ENCODE assay signal across 8 cellular contexts in genomic region chr4:70183168-70183939, GRCh38. TPM values are rescaled to one million over a fixed set of nuclear protein-coding genes. Genes with fewer than 3 reads are reported as not detected.
DNase-seq lines count a peak whose midpoint lies in the region; ATAC-seq and TF ChIP-seq lines count a peak whose summit lies in the region.

No MANE protein-coding gene starts in this region.

- no peaks in the 10 kb centered on the region for H3K9me3 ChIP-seq in Caco-2
- H3K9me3 ChIP-seq in CD8-positive, alpha-beta memory T cell (ENCODE audit: low read length), result no peaks in the 10 kb centered on the region

- H3K36me3 ChIP-seq in Caco-2 (ENCODE audit: control insufficient read depth, insufficient read depth, low read length), result no peaks in the 10 kb centered on the region
- no peaks in the 10 kb centered on the region for H3K36me3 ChIP-seq in CD8-positive, alpha-beta memory T cell (ENCODE audit: insufficient read depth, low read length)

- intact Hi-C loops in Caco-2 (cut with micrococcal nuclease; ENCODE audit: unreplicated experiment) (loop anchor here (1.0 to 2.0 kb wide), 7 partner anchors 85 to 495 kb away; no protein-coding TSS in a partner anchor), sciatic nerve (cut with DNase I) (no loop called here)

- peaks cover 39% of the 10 kb centered on the region for H3K4me1 ChIP-seq in Caco-2
- H3K4me1 ChIP-seq in CD8-positive, alpha-beta memory T cell (ENCODE audit: insufficient read depth, low read length), result no peaks in the 10 kb centered on the region

- ATAC-seq in GM18867 (IDR thresholded peaks at IDR 0.05; ENCODE audit: unreplicated experiment) (peak; percentile 87), HG03103 (IDR thresholded peaks at IDR 0.05; ENCODE audit: low read depth, unreplicated experiment) (peak; percentile 68), sciatic nerve (no peak)

- peaks cover 17% of the 10 kb centered on the region for H3K9me3 Mint-ChIP-seq in Caco-2 (ENCODE audit: unreplicated experiment)
- no peaks in the 10 kb centered on the region for H3K9me3 Mint-ChIP-seq in osteocyte (ENCODE audit: unreplicated experiment)
- peaks cover 0 to 5% (median 2%) of the 10 kb centered on the region in 5 donors for H3K9me3 Mint-ChIP-seq in CD8-positive, alpha-beta memory T cell

- TF ChIP-seq CTCF in Caco-2 (IDR thresholded peaks at IDR 0.05; ENCODE audit: insufficient read depth in 1 of 2, low read depth in 1 of 2, low read length in 1 of 2, severe bottlenecking in 1 of 2, unreplicated experiment in 1 of 2) (peak; percentile 58 to 82), osteocyte (IDR thresholded peaks at IDR 0.05) (peak; percentile 72)

- no TSS peak for BruUV-seq in Caco-2 (replicated peaks; lab: Mats Ljungman, UMichigan)

- H3K27ac Mint-ChIP-seq in Caco-2 (ENCODE audit: unreplicated experiment) (peak overlapping the region; percentile 90), osteocyte (ENCODE audit: unreplicated experiment) (no peak overlapping the region)
- H3K27ac Mint-ChIP-seq in CD8-positive, alpha-beta memory T cell, result no peak overlapping the region

- POLR2A ChIA-PET in Caco-2 (lab: Charles Lee), result interaction anchor here (1.4 kb wide), 1 partner anchor 200 kb away, joined by 5 read pairs; no protein-coding TSS in a partner anchor
- POLR2A ChIA-PET in CD8-positive, alpha-beta memory T cell (lab: Charles Lee), result no interaction called here

- no peak overlapping the region for H3K4me3 ChIP-seq in Caco-2 (ENCODE audit: low read depth, low read length)
- H3K4me3 ChIP-seq in CD8-positive, alpha-beta memory T cell (ENCODE audit: low read length), result no peak overlapping the region

- CTCF ChIA-PET in Caco-2 (lab: Charles Lee), result interaction anchor here (0.6 to 2.3 kb wide), 7 partner anchors 15 to 388 kb away, joined by 3 to 15 read pairs (median 9); no protein-coding TSS in a partner anchor
- CTCF ChIA-PET in CD8-positive, alpha-beta memory T cell (lab: Charles Lee), result no interaction called here

- H3K36me3 Mint-ChIP-seq in Caco-2 (ENCODE audit: insufficient read depth, unreplicated experiment), result peaks cover 8% of the 10 kb centered on the region
- no peaks in the 10 kb centered on the region for H3K36me3 Mint-ChIP-seq in osteocyte (ENCODE audit: unreplicated experiment)
- no peaks in the 10 kb centered on the region for H3K36me3 Mint-ChIP-seq in CD8-positive, alpha-beta memory T cell

- H3K4me1 Mint-ChIP-seq in Caco-2 (ENCODE audit: low read depth, unreplicated experiment) (peaks cover 37% of the 10 kb centered on the region), osteocyte (ENCODE audit: unreplicated experiment) (no peaks in the 10 kb centered on the region)
- no peaks in the 10 kb centered on the region for H3K4me1 Mint-ChIP-seq in CD8-positive, alpha-beta memory T cell

- peak; percentile 57 to 71 for DNase-seq in Caco-2
- peak; percentile 39 for DNase-seq in NCI-H82 treated with DMSO at 0.1 percent for 48 hours (lab: John Stamatoyannopoulos, UW; ENCODE audit: unreplicated experiment)
- peak; percentile 61 for DNase-seq in dermis blood vessel endothelial cell
- no peak for DNase-seq in osteocyte (ENCODE audit: extremely low spot score, unreplicated experiment)
- DNase-seq in CD8-positive, alpha-beta memory T cell, result no peak
- DNase-seq in sciatic nerve (ENCODE audit: low spot score), result no peak

- no peak overlapping the region for H3K27ac ChIP-seq in CD8-positive, alpha-beta memory T cell (ENCODE audit: low read depth, low read length)

- H3K4me3 Mint-ChIP-seq in Caco-2 (ENCODE audit: unreplicated experiment) (peak overlapping the region; percentile 68), osteocyte (ENCODE audit: unreplicated experiment) (no peak overlapping the region)
- H3K4me3 Mint-ChIP-seq in CD8-positive, alpha-beta memory T cell, result no peak overlapping the region

- H3K27me3 ChIP-seq in Caco-2 (replicated peaks; ENCODE audit: control insufficient read depth, insufficient read depth, low read length), result no peaks in the 10 kb centered on the region
- no peaks in the 10 kb centered on the region for H3K27me3 ChIP-seq in CD8-positive, alpha-beta memory T cell (ENCODE audit: insufficient read depth, low read length, poor library complexity, severe bottlenecking)

- H3K27me3 Mint-ChIP-seq in Caco-2 (ENCODE audit: insufficient read depth, unreplicated experiment) (no peaks in the 10 kb centered on the region), osteocyte (ENCODE audit: unreplicated experiment) (peaks cover 31% of the 10 kb centered on the region)
- no peaks in the 10 kb centered on the region for H3K27me3 Mint-ChIP-seq in CD8-positive, alpha-beta memory T cell

RNA-seq across cellular contexts. Expression of gene ODAM, which starts 12.2 kb away (rescaled TPM):
- total RNA-seq in Caco-2 (2022) (11.1 and 15.1 TPM in 2 replicates), dermis blood vessel endothelial cell (not detected in 2 replicates), osteocyte (not detected in 2 replicates), sciatic nerve (not detected)
- total RNA-seq in CD8-positive, alpha-beta memory T cell, result not detected
- not detected for polyA plus RNA-seq in CD8-positive, alpha-beta memory T cell

RNA-seq across cellular contexts. Expression of gene PRR27, which starts 29.3 kb away (rescaled TPM):
- total RNA-seq in Caco-2 (2022) (not detected in 2 replicates), dermis blood vessel endothelial cell (not detected in 2 replicates), osteocyte (not detected in 2 replicates), sciatic nerve (not detected)
- total RNA-seq in CD8-positive, alpha-beta memory T cell, result not detected
- not detected for polyA plus RNA-seq in CD8-positive, alpha-beta memory T cell

RNA-seq across cellular contexts. Expression of gene FDCSP, which starts 42.6 kb away (rescaled TPM):
- total RNA-seq in Caco-2 (2022), result not detected in 2 replicates
- not detected in 2 replicates for total RNA-seq in dermis blood vessel endothelial cell
- total RNA-seq in osteocyte, result not detected in 2 replicates
- not detected for total RNA-seq in CD8-positive, alpha-beta memory T cell
- polyA plus RNA-seq in CD8-positive, alpha-beta memory T cell, result not detected
- not detected for total RNA-seq in sciatic nerve

RNA-seq across cellular contexts. Expression of gene CSN3, which starts 59.0 kb away (rescaled TPM):
- total RNA-seq in Caco-2 (2022) (not detected in 2 replicates), dermis blood vessel endothelial cell (not detected in 2 replicates), osteocyte (not detected in 2 replicates), sciatic nerve (not detected)
- not detected for total RNA-seq in CD8-positive, alpha-beta memory T cell
- polyA plus RNA-seq in CD8-positive, alpha-beta memory T cell, result not detected

Comparison
In these comparisons a context has a peak if more than half of its experiments do, and no peak if none do; other contexts are left out.
1. DNase-seq: peak in Caco-2 (2 of 2), NCI-H82 treated with DMSO at 0.1 percent for 48 hours (single experiment) and dermis blood vessel endothelial cell (single experiment); none in osteocyte (single experiment), CD8-positive, alpha-beta memory T cell (0 of 5) and sciatic nerve (single experiment).
2. RNA of gene ODAM, which starts 12.2 kb away (total RNA-seq): 11.1 to 15.1 TPM in Caco-2; not detected in dermis blood vessel endothelial cell, not detected in osteocyte, not detected in CD8-positive, alpha-beta memory T cell and not detected in sciatic nerve (single experiment); every median in the first group is over 10 times any median in the second.